7 cellular contexts compared by ENCODE assay signal in genomic region chr9:77398581-77398980, GRCh38.
DNase-seq lines count a peak whose midpoint lies in the region; ATAC-seq and TF ChIP-seq lines count a peak whose summit lies in the region.
"Not testable (repeated sequence)": the region's sequence is repeated elsewhere in the genome, so short reads cannot be mapped to it uniquely, and the experiment has no call there.

No MANE protein-coding gene starts in this region.

- not testable (repeated sequence) for H3K27ac ChIP-seq in IMR-90 (ENCODE audit: insufficient read depth, low read length)
- H3K27ac ChIP-seq in PC-3 (ENCODE audit: low read length) (peak overlapping the region; percentile 70), osteoblast (ENCODE audit: low read depth, low read length) (peak overlapping the region; percentile 90)

- not testable (repeated sequence) for H2AK9ac ChIP-seq in IMR-90 (replicated peaks; ENCODE audit: low read depth, low read length, poor library complexity)

- H2AK5ac ChIP-seq in IMR-90 (ENCODE audit: low read depth, low read length): not testable (repeated sequence)

- TF ChIP-seq RAD21 in IMR-90 (IDR thresholded peaks at IDR 0.05; ENCODE audit: low read length): not testable (repeated sequence)

- H3K4me3 ChIP-seq in IMR-90 (ENCODE audit: insufficient read depth, low read depth, low read length); PC-3 (ENCODE audit: low read length); fibroblast of mammary gland (ENCODE audit: control insufficient read depth, low read depth, low read length); skeletal muscle satellite cell (ENCODE audit: low read length): not testable (repeated sequence)
- peak overlapping the region; percentile 52 for H3K4me3 ChIP-seq in osteoblast (ENCODE audit: insufficient read depth, low read length)

- H3K56ac ChIP-seq in IMR-90 (ENCODE audit: extremely low read depth, insufficient read depth, low read length): not testable (repeated sequence)

- not testable (repeated sequence) for H2BK20ac ChIP-seq in IMR-90 (ENCODE audit: low read depth, low read length)

- not testable (repeated sequence) for H3K23ac ChIP-seq in IMR-90 (ENCODE audit: low read depth, low read length)

- not testable (repeated sequence) for H4K20me1 ChIP-seq in IMR-90 (ENCODE audit: insufficient read depth, low read length); PC-3 (ENCODE audit: low read length); osteoblast (ENCODE audit: insufficient read depth, low read length)

- not testable (repeated sequence) for H3K79me2 ChIP-seq in PC-3 (ENCODE audit: low read length); osteoblast (ENCODE audit: insufficient read depth, low read length)

- H3K9ac ChIP-seq in IMR-90 (ENCODE audit: low read depth, low read length): not testable (repeated sequence)
- H3K9ac ChIP-seq in PC-3 (ENCODE audit: low read length) (0 out of 2 replicates have a peak overlapping the region, but pooled peaks have one; percentile 4), skeletal muscle satellite cell (ENCODE audit: low read depth, low read length) (peak overlapping the region; percentile 49)

- H2BK5ac ChIP-seq in IMR-90 (ENCODE audit: low read depth, low read length, poor library complexity, severe bottlenecking): not testable (repeated sequence)

- intact Hi-C loops in IMR-90 (cut with micrococcal nuclease); PC-3 (cut with micrococcal nuclease): not testable (repeated sequence)

- H3K4me1 ChIP-seq in IMR-90 (ENCODE audit: control insufficient read depth, insufficient read depth, low read length); PC-3 (ENCODE audit: insufficient read depth, low read length): not testable (repeated sequence)
- H3K4me1 ChIP-seq in osteoblast (ENCODE audit: insufficient read depth, low read length) (peaks cover 27% of the 10 kb centered on the region), skeletal muscle satellite cell (ENCODE audit: control insufficient read depth, insufficient read depth, low read length) (peaks cover 41% of the 10 kb centered on the region)

- not testable (repeated sequence) for H2BK120ac ChIP-seq in IMR-90 (ENCODE audit: low read depth, low read length)

- not testable (repeated sequence) for H3K18ac ChIP-seq in IMR-90 (ENCODE audit: low read depth, low read length)

- in situ Hi-C loops in IMR-90 (cut with MboI; ENCODE audit: low sequenced_read_pairs): not testable (repeated sequence)

- dilution Hi-C loops in IMR-90 (cut with HindIII; ENCODE audit: low sequenced_read_pairs, unreplicated experiment): not testable (repeated sequence)

- BruUV-seq in IMR-90 (replicated peaks; lab: Mats Ljungman, UMichigan); PC-3 (replicated peaks; lab: Mats Ljungman, UMichigan): not testable (repeated sequence)

- H4K8ac ChIP-seq in IMR-90 (ENCODE audit: low read depth in 2 of 2, low read length in 2 of 2): not testable (repeated sequence)

- not testable (repeated sequence) for H3K9me2 ChIP-seq in PC-3 (replicated peaks; ENCODE audit: low read length)

- CTCF ChIA-PET in IMR-90 (lab: Yijun Ruan, JAX); PC-3 (lab: Charles Lee): not testable (repeated sequence)

- not testable (repeated sequence) for H3K4ac ChIP-seq in IMR-90 (ENCODE audit: low read depth, low read length)

- not testable (repeated sequence) for ATAC-seq in IMR-90 (ENCODE audit: low read depth)
- ATAC-seq in PC-3: peak; percentile 58; the same call in 1 of the 2 replicates

- H4K91ac ChIP-seq in IMR-90 (ENCODE audit: insufficient read depth, low read depth, low read length): not testable (repeated sequence)

- H3F3A ChIP-seq in PC-3 (ENCODE audit: low read length, unreplicated experiment): not testable (repeated sequence)

- not testable (repeated sequence) for H4K5ac ChIP-seq in IMR-90 (ENCODE audit: low read depth, low read length)

- DNase-seq in EH (ENCODE audit: low read depth): peak; percentile 33
- peak; percentile 58 for DNase-seq in IMR-90
- DNase-seq in PC-3: peak; percentile 41
- DNase-seq in dermis blood vessel endothelial cell: peak; percentile 19
- peak; percentile 42 for DNase-seq in fibroblast of mammary gland (ENCODE audit: low read depth)
- DNase-seq in osteoblast (ENCODE audit: insufficient read length, low spot score, missing footprints): peak; percentile 62

- POLR2A ChIA-PET in IMR-90 (lab: Charles Lee; ENCODE audit: unreplicated experiment); PC-3 (lab: Charles Lee; ENCODE audit: unreplicated experiment): not testable (repeated sequence)

- not testable (repeated sequence) for H3K4me2 ChIP-seq in IMR-90 (ENCODE audit: low read depth, low read length); PC-3 (ENCODE audit: low read length)
- H3K4me2 ChIP-seq in osteoblast (ENCODE audit: insufficient read depth, low read length) (peak overlapping the region; percentile 74), skeletal muscle satellite cell (ENCODE audit: low read length) (peak overlapping the region; percentile 32)

- not testable (repeated sequence) for H3K14ac ChIP-seq in IMR-90 (replicated peaks; ENCODE audit: low read depth, low read length)

- not testable (repeated sequence) for H2AFZ ChIP-seq in IMR-90 (replicated peaks; ENCODE audit: low read length, poor library complexity); PC-3 (ENCODE audit: low read length)
- peak overlapping the region; percentile 63 for H2AFZ ChIP-seq in osteoblast (ENCODE audit: low read length)

- not testable (repeated sequence) for H2BK15ac ChIP-seq in IMR-90 (ENCODE audit: low read depth, low read length)

- not testable (repeated sequence) for H3K27me3 ChIP-seq in IMR-90 (ENCODE audit: control insufficient read depth, insufficient read depth, low read length); PC-3 (ENCODE audit: low read length); osteoblast (ENCODE audit: insufficient read depth, low read length); skeletal muscle satellite cell (ENCODE audit: control insufficient read depth, insufficient read depth, low read length)

- not testable (repeated sequence) for H3K9me3 ChIP-seq in IMR-90 (ENCODE audit: control insufficient read depth, insufficient read depth, low read length); PC-3 (ENCODE audit: low read length); osteoblast (ENCODE audit: low read depth, low read length); skeletal muscle satellite cell (replicated peaks; ENCODE audit: low read length)

- WGBS in IMR-90 (ENCODE audit: extremely low coverage in 2 of 2, insufficient read length in 1 of 2), 2 experiments: no CpG with 5 or more reads among the region's 9 CpGs

- not testable (repeated sequence) for H3K9me1 ChIP-seq in IMR-90 (ENCODE audit: insufficient read depth, low read length)

- H3K79me1 ChIP-seq in IMR-90 (ENCODE audit: low read depth in 1 of 2, low read length in 2 of 2): not testable (repeated sequence)

- not testable (repeated sequence) for TF ChIP-seq CTCF in IMR-90 (conservative IDR thresholded peaks at IDR 0.05; ENCODE audit: low read depth, low read length); PC-3 (conservative IDR thresholded peaks at IDR 0.05; ENCODE audit: low read depth, low read length); fibroblast of mammary gland (conservative IDR thresholded peaks at IDR 0.05; ENCODE audit: control insufficient read depth, insufficient read depth, low read depth, low read length); osteoblast (IDR thresholded peaks at IDR 0.05; ENCODE audit: extremely low read depth, low read depth, low read length)

- not testable (repeated sequence) for TF ChIP-seq POLR2A in IMR-90 (IDR thresholded peaks at IDR 0.05; ENCODE audit: low read depth, low read length)

- H3K36me3 ChIP-seq in IMR-90 (ENCODE audit: control insufficient read depth, insufficient read depth, low read length); PC-3 (ENCODE audit: low read depth, low read length); osteoblast (ENCODE audit: insufficient read depth, low read length); skeletal muscle satellite cell (ENCODE audit: insufficient read depth, low read length): not testable (repeated sequence)
